In the genomic region with DNA sequence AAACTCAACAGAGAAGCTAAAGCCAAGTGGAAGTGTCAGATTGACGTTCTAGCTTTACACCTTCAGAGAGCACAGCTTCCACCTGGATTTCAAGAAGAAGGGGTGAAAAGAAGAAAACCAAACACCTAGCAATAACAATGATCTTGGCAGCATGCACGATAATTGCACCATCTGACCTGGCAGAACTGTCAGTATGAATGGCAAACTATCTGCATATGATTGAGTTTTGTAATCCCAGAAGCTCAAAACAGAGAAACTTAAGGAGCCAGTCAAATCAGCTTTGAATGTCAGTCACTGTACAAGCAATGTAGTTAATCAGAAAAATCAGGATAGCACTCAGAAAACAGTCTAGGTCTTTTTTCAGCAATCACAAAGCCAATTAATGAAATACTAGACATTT, we compare ENCODE assay signal across 34 cellular contexts.
"Had no signal": no experiment of that assay in that cellular context is flagged by ENCODE, and none has a peak within 500 bp of the region (broad histone marks: within the 10 kb centered on the region; RNA-seq: fewer than 3 reads in every experiment).

No MANE protein-coding gene starts in this region.

- H3K9me3 ChIP-seq: adrenal gland, body of pancreas, breast epithelium, MG63, Peyer's patch, SJSA1, SK-N-SH had no signal

- H3K9ac ChIP-seq: SK-N-SH had no signal

- ATAC-seq: activated CD4-positive, alpha-beta T cell treated with anti-CD3 and anti-CD28 coated beads for 36 hours; activated CD4-positive, CD25-positive, alpha-beta regulatory T cell treated with anti-CD3 and anti-CD28 coated beads, Interleukin-2, amount 50 U/mL, for 24 hours; activated CD8-positive, alpha-beta T cell treated with anti-CD3 and anti-CD28 coated beads, Interleukin-2, amount 10 ng/mL, durations not matched to agents 7 days and 5 days; activated naive CD4-positive, alpha-beta T cell treated with anti-CD3 and anti-CD28 coated beads, Interleukin-2, amount 50 U/mL, for 72 hours; body of pancreas; PC-3 had no signal

- FAIRE-seq: astrocyte, TTC549 had no signal

- H3K36me3 ChIP-seq: adrenal gland, breast epithelium, MG63, Peyer's patch, SJSA1 had no signal

- H3K4me3 ChIP-seq: adrenal gland, body of pancreas, breast epithelium, MG63, Peyer's patch, SJSA1 had no signal

- H3K4me2 ChIP-seq: SK-N-SH had no signal

- H3K9me2 ChIP-seq: SK-N-SH had no signal

- H3K27me3 ChIP-seq: adrenal gland, body of pancreas, breast epithelium, MG63, Peyer's patch, SJSA1 had no signal

- DNase-seq: activated CD4-positive, alpha-beta T cell treated with anti-CD3 and anti-CD28 coated beads for 36 hours; activated CD4-positive, alpha-beta T cell treated with anti-CD3 and anti-CD28 coated beads, Interleukin-2, amount 10 ng/mL, durations not matched to agents 7 days and 5 days; activated CD4-positive, alpha-beta T cell treated with anti-CD3 and anti-CD28 coated beads, Interleukin-2, amount 50 U/mL, for 48 hours; activated CD8-positive, alpha-beta T cell treated with anti-CD3 and anti-CD28 coated beads, Interleukin-2, amount 10 ng/mL, durations not matched to agents 7 days and 5 days; activated gamma-delta T cell; activated naive CD4-positive, alpha-beta T cell treated with anti-CD3 and anti-CD28 coated beads for 36 hours; activated T-cell treated with anti-CD3 and anti-CD28 coated beads, Interleukin-2, amount 50 U/mL, for 24 hours; adrenal gland; body of pancreas; Karpas-422; KBM-7; MG63; NCI-H1048; NCI-H1436; NCI-H1694; NCI-H1930; NCI-H2081 treated with DMSO at 0.1 percent for 48 hours; NCI-H226; NCI-H446 treated with DMSO at 0.1 percent for 48 hours; NCI-H524; NCI-H69; NCI-H82; NK-92 treated with Interleukin-12 subunit alpha and Interleukin-12 subunit beta, amount 100 ng/mL, for 24 hours; PC-3; Peyer's patch; RPMI8226; SHP77 treated with DMSO at 0.1 percent for 48 hours; SK-N-SH had no signal

- H3K27ac ChIP-seq: adrenal gland, body of pancreas, breast epithelium, Peyer's patch, SJSA1 had no signal
